9 cellular contexts compared by ENCODE assay signal in genomic region chr11:114631445-114631965, GRCh38. TPM values are rescaled to one million over a fixed set of nuclear protein-coding genes. Genes with fewer than 3 reads are reported as not detected.
"Had no signal": no experiment of that assay in that cellular context is flagged by ENCODE, and none has a peak within 500 bp of the region (broad histone marks: within the 10 kb centered on the region; RNA-seq: fewer than 3 reads in every experiment).

No MANE protein-coding gene starts in this region.

RNA-seq across cellular contexts. Expression of gene NXPE4, which starts 35.9 kb away (rescaled TPM):
- total RNA-seq: endodermal cell; esophagus mucosa; lower leg skin; naive thymus-derived CD4-positive, alpha-beta T cell; pancreas; thyroid gland; vagina had no signal
- polyA plus RNA-seq: naive thymus-derived CD4-positive, alpha-beta T cell; neural cell; pancreas; stomach had no signal

RNA-seq across cellular contexts. Expression of gene NXPE2, which starts 46.8 kb away (rescaled TPM):
- total RNA-seq: esophagus mucosa; naive thymus-derived CD4-positive, alpha-beta T cell; pancreas; thyroid gland; vagina had no signal
- polyA plus RNA-seq: naive thymus-derived CD4-positive, alpha-beta T cell; neural cell; pancreas; stomach had no signal
